ENCODE assay signal across 1 cellular context in the genomic region with DNA sequence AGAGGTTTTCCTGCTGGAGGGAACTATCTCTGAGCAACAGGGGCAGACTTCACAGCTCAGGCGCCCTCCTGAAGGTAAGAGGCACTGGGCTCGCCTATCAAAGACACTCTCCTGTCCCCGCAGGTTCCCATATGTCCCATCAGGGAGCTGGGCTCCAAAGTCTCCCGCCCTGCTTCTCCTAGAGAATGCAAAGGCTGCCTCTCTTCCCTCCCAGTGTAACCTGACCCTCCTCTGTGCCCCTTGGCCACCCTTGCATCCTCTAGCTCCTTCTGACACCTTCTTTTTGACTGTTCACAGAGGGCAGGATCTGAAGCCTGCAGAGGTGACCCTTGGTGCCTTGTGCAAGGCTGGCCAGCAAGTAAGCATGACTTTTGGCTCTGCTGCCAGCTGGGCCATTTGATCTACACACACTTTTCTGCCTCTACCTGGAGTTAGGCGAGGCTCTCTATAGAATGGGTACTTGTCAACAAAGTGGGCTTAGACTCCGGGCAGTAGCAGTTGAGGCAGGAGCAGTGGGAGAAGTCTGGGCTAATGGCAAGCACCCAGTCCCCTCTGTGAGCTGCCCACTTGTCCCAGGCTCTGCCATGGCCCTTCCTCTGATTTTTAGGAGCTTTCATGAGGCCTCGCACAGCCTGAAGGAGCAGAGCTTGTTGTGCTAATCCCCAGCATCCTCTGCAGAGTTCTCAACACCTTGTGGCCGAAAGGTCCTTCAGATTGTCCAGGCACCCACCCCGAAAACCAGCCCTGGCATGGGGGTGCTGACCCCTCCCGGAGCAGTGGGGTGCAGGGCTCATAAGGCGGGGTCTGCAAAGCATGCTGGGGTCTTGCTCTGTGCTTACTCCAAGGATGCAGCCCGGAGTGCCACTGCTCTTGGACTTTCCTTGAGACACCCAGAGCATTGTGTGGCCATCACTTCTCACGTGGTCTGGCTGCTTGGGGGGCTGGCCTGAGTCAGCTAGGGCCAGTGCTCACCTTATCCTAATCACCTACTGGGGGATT.
TF ChIP-seq lines count a peak whose summit lies in the region.

No MANE protein-coding gene starts in this region.

TF ChIP-seq in GM23338, 12 proteins besides CTCF, POLR2A, EP300 and RAD21:
- TF ChIP-seq, protein P1, sequence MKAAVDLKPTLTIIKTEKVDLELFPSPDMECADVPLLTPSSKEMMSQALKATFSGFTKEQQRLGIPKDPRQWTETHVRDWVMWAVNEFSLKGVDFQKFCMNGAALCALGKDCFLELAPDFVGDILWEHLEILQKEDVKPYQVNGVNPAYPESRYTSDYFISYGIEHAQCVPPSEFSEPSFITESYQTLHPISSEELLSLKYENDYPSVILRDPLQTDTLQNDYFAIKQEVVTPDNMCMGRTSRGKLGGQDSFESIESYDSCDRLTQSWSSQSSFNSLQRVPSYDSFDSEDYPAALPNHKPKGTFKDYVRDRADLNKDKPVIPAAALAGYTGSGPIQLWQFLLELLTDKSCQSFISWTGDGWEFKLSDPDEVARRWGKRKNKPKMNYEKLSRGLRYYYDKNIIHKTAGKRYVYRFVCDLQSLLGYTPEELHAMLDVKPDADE (IDR thresholded peaks at IDR 0.05): no peak
- TF ChIP-seq, protein P2, sequence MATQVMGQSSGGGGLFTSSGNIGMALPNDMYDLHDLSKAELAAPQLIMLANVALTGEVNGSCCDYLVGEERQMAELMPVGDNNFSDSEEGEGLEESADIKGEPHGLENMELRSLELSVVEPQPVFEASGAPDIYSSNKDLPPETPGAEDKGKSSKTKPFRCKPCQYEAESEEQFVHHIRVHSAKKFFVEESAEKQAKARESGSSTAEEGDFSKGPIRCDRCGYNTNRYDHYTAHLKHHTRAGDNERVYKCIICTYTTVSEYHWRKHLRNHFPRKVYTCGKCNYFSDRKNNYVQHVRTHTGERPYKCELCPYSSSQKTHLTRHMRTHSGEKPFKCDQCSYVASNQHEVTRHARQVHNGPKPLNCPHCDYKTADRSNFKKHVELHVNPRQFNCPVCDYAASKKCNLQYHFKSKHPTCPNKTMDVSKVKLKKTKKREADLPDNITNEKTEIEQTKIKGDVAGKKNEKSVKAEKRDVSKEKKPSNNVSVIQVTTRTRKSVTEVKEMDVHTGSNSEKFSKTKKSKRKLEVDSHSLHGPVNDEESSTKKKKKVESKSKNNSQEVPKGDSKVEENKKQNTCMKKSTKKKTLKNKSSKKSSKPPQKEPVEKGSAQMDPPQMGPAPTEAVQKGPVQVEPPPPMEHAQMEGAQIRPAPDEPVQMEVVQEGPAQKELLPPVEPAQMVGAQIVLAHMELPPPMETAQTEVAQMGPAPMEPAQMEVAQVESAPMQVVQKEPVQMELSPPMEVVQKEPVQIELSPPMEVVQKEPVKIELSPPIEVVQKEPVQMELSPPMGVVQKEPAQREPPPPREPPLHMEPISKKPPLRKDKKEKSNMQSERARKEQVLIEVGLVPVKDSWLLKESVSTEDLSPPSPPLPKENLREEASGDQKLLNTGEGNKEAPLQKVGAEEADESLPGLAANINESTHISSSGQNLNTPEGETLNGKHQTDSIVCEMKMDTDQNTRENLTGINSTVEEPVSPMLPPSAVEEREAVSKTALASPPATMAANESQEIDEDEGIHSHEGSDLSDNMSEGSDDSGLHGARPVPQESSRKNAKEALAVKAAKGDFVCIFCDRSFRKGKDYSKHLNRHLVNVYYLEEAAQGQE (IDR thresholded peaks at IDR 0.05; ENCODE audit: unreplicated experiment): no peak
- TF ChIP-seq JUNB (IDR thresholded peaks at IDR 0.05; ENCODE audit: unreplicated experiment): no peak
- TF ChIP-seq, protein P3, sequence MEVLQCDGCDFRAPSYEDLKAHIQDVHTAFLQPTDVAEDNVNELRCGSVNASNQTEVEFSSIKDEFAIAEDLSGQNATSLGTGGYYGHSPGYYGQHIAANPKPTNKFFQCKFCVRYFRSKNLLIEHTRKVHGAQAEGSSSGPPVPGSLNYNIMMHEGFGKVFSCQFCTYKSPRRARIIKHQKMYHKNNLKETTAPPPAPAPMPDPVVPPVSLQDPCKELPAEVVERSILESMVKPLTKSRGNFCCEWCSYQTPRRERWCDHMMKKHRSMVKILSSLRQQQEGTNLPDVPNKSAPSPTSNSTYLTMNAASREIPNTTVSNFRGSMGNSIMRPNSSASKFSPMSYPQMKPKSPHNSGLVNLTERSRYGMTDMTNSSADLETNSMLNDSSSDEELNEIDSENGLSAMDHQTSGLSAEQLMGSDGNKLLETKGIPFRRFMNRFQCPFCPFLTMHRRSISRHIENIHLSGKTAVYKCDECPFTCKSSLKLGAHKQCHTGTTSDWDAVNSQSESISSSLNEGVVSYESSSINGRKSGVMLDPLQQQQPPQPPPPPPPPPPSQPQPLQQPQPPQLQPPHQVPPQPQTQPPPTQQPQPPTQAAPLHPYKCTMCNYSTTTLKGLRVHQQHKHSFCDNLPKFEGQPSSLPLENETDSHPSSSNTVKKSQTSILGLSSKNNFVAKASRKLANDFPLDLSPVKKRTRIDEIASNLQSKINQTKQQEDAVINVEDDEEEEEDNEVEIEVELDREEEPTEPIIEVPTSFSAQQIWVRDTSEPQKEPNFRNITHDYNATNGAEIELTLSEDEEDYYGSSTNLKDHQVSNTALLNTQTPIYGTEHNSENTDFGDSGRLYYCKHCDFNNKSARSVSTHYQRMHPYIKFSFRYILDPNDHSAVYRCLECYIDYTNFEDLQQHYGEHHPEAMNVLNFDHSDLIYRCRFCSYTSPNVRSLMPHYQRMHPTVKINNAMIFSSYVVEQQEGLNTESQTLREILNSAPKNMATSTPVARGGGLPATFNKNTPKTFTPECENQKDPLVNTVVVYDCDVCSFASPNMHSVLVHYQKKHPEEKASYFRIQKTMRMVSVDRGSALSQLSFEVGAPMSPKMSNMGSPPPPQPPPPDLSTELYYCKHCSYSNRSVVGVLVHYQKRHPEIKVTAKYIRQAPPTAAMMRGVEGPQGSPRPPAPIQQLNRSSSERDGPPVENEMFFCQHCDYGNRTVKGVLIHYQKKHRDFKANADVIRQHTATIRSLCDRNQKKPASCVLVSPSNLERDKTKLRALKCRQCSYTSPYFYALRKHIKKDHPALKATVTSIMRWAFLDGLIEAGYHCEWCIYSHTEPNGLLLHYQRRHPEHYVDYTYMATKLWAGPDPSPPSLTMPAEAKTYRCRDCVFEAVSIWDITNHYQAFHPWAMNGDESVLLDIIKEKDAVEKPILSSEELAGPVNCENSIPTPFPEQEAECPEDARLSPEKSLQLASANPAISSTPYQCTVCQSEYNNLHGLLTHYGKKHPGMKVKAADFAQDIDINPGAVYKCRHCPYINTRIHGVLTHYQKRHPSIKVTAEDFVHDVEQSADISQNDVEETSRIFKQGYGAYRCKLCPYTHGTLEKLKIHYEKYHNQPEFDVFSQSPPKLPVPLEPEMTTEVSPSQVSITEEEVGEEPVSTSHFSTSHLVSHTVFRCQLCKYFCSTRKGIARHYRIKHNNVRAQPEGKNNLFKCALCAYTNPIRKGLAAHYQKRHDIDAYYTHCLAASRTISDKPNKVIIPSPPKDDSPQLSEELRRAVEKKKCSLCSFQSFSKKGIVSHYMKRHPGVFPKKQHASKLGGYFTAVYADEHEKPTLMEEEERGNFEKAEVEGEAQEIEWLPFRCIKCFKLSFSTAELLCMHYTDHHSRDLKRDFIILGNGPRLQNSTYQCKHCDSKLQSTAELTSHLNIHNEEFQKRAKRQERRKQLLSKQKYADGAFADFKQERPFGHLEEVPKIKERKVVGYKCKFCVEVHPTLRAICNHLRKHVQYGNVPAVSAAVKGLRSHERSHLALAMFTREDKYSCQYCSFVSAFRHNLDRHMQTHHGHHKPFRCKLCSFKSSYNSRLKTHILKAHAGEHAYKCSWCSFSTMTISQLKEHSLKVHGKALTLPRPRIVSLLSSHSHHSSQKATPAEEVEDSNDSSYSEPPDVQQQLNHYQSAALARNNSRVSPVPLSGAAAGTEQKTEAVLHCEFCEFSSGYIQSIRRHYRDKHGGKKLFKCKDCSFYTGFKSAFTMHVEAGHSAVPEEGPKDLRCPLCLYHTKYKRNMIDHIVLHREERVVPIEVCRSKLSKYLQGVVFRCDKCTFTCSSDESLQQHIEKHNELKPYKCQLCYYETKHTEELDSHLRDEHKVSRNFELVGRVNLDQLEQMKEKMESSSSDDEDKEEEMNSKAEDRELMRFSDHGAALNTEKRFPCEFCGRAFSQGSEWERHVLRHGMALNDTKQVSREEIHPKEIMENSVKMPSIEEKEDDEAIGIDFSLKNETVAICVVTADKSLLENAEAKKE (CRISPR knock-in tag; IDR thresholded peaks at IDR 0.05): no peak
- TF ChIP-seq ZNF114 (CRISPR knock-in tag; IDR thresholded peaks at IDR 0.05): no peak
- TF ChIP-seq EZH2phosphoT487 (IDR thresholded peaks at IDR 0.05; ENCODE audit: unreplicated experiment): no peak
- TF ChIP-seq STAT1 (IDR thresholded peaks at IDR 0.05; ENCODE audit: unreplicated experiment): no peak
- no peak for TF ChIP-seq POLR2AphosphoS5 (IDR thresholded peaks at IDR 0.05; ENCODE audit: low read depth)
- no peak for TF ChIP-seq NANOG (IDR thresholded peaks at IDR 0.05; ENCODE audit: borderline replicate concordance)
- TF ChIP-seq ZNF331 (CRISPR knock-in tag; IDR thresholded peaks at IDR 0.05; ENCODE audit: low read depth): no peak
- no peak for TF ChIP-seq CREB1 (CRISPR knock-in tag; IDR thresholded peaks at IDR 0.05; ENCODE audit: low read depth)
- no peak for TF ChIP-seq EZH2 (IDR thresholded peaks at IDR 0.05; ENCODE audit: low read depth, unreplicated experiment)
